ENCODE assay signal across 14 cellular contexts in genomic region chr2:37856101-37856751, GRCh38.
DNase-seq lines count a peak whose midpoint lies in the region; ATAC-seq and TF ChIP-seq lines count a peak whose summit lies in the region.
"Had no signal": no experiment of that assay in that cellular context is flagged by ENCODE, and none has a peak within 500 bp of the region (broad histone marks: within the 10 kb centered on the region; RNA-seq: fewer than 3 reads in every experiment).

No MANE protein-coding gene starts in this region.

- H3K9ac ChIP-seq in liver (ENCODE audit: low read depth in 1 of 2, low read length in 2 of 2) (no peak overlapping the region), smooth muscle cell (ENCODE audit: low read depth) (no peak overlapping the region)

- H3K9me3 ChIP-seq in liver (ENCODE audit: control insufficient read depth in 4 of 4, low read length in 3 of 4): no peaks in the 10 kb centered on the region
- H3K9me3 ChIP-seq in smooth muscle cell (replicated peaks; ENCODE audit: low read depth): no peaks in the 10 kb centered on the region

- H3K27me3 ChIP-seq in liver (ENCODE audit: control insufficient read depth in 4 of 4, insufficient read depth in 4 of 4, low read length in 3 of 4) (no peaks in the 10 kb centered on the region), smooth muscle cell (ENCODE audit: low read depth) (peaks cover 9% of the 10 kb centered on the region)
- H3K27me3 ChIP-seq: brain microvascular endothelial cell had no signal

- H3F3A ChIP-seq in smooth muscle cell (ENCODE audit: low read depth): no peaks in the 10 kb centered on the region

- H2AFZ ChIP-seq in smooth muscle cell (ENCODE audit: low read depth): no peak overlapping the region

- TF ChIP-seq RAD21 in liver (IDR thresholded peaks at IDR 0.05): no peak

- peaks cover 0 to 3% (median 0%) of the 10 kb centered on the region in 4 donors for H3K4me1 ChIP-seq in liver (ENCODE audit: control insufficient read depth in 4 of 4, insufficient read depth in 4 of 4, low read length in 3 of 4)
- H3K4me1 ChIP-seq in smooth muscle cell (ENCODE audit: low read depth): no peaks in the 10 kb centered on the region

- H3K4me3 ChIP-seq in coronary artery (no peak overlapping the region), liver (ENCODE audit: low read depth in 1 of 3, low read length in 3 of 3) (no peak overlapping the region), smooth muscle cell (no peak overlapping the region)

- TF ChIP-seq CTCF in GM13976 (IDR thresholded peaks at IDR 0.05; ENCODE audit: borderline replicate concordance, control extremely low read depth, extremely low read depth, insufficient read depth, missing control alignments) (no peak), coronary artery (IDR thresholded peaks at IDR 0.05) (no peak), liver (IDR thresholded peaks at IDR 0.05; ENCODE audit: low read depth, low read length, missing input control) (no peak), smooth muscle cell (IDR thresholded peaks at IDR 0.05; ENCODE audit: borderline replicate concordance, insufficient read depth, poor library complexity, severe bottlenecking) (no peak)

- H3K79me2 ChIP-seq in smooth muscle cell (ENCODE audit: low read depth): no peaks in the 10 kb centered on the region

- DNase-seq in GM13976 (ENCODE audit: low spot score): peak; percentile 10
- DNase-seq in coronary artery (ENCODE audit: low spot score): no peak
- no peak for DNase-seq in smooth muscle cell (lab: John Stamatoyannopoulos, UW; ENCODE audit: unreplicated experiment)
- DNase-seq in middle frontal gyrus (ENCODE audit: extremely low spot score, low spot score): no peak
- DNase-seq: activated CD4-positive, alpha-beta T cell treated with anti-CD3 and anti-CD28 coated beads, Interleukin-2, amount 10 ng/mL, durations not matched to agents 7 days and 5 days; activated gamma-delta T cell treated with Interleukin-2 at 50 U/mL for 16 hours; brain microvascular endothelial cell; DMS53; naive B cell; NCI-H2171 had no signal

- ATAC-seq in HG02763 (IDR thresholded peaks at IDR 0.05; ENCODE audit: unreplicated experiment) (no peak), HG03521 (IDR thresholded peaks at IDR 0.05; ENCODE audit: unreplicated experiment) (no peak), HG03039 (IDR thresholded peaks at IDR 0.05; ENCODE audit: unreplicated experiment) (no peak)

- no peaks in the 10 kb centered on the region for H3K36me3 ChIP-seq in liver (ENCODE audit: control insufficient read depth in 4 of 4, insufficient read depth in 3 of 4, low read depth in 1 of 4, low read length in 3 of 4)
- no peaks in the 10 kb centered on the region for H3K36me3 ChIP-seq in smooth muscle cell (ENCODE audit: low read depth)
- H3K36me3 ChIP-seq: brain microvascular endothelial cell had no signal

- 70% methylated on average over 7 of the region's 7 CpGs for WGBS in liver
- 56% methylated on average over 7 of the region's 7 CpGs for WGBS in smooth muscle cell (ENCODE audit: low lambda C conversion rate)

- no peaks in the 10 kb centered on the region for H4K20me1 ChIP-seq in smooth muscle cell (ENCODE audit: low read depth)

- in situ Hi-C loops in GM13976 (cut with MboI; ENCODE audit: low sequenced_read_pairs, unreplicated experiment): no loop called here

- H3K27ac ChIP-seq in coronary artery (peak overlapping the region; percentile 75 to 79), liver (ENCODE audit: low read depth in 1 of 2, low read length in 2 of 2) (no peak overlapping the region), smooth muscle cell (ENCODE audit: low read depth) (no peak overlapping the region)
- H3K27ac ChIP-seq: brain microvascular endothelial cell had no signal

- H3K4me2 ChIP-seq in smooth muscle cell: peak overlapping the region; percentile 53

TF ChIP-seq in liver, 16 proteins besides CTCF, POLR2A, EP300 and RAD21:
- TF ChIP-seq TAF1 (conservative IDR thresholded peaks at IDR 0.05) (no peak), NR2F2 (IDR thresholded peaks at IDR 0.05) (peak; percentile 78), SP1 (IDR thresholded peaks at IDR 0.05) (peak; percentile 22)

Comparison
In these comparisons a context has a peak if more than half of its experiments do, and no peak if none do; other contexts are left out.
1. H3K27ac ChIP-seq: peak in coronary artery (2 of 2); none in liver (0 of 2) and smooth muscle cell (single experiment).